1 cellular context compared by ENCODE assay signal in genomic region chr11:6269994-6270393, GRCh38.
TF ChIP-seq lines count a peak whose summit lies in the region.

No MANE protein-coding gene starts in this region.

TF ChIP-seq in K562, 482 proteins besides CTCF, POLR2A, EP300 and RAD21 (continued from another document and continues in another):
- TF ChIP-seq, protein P1, sequence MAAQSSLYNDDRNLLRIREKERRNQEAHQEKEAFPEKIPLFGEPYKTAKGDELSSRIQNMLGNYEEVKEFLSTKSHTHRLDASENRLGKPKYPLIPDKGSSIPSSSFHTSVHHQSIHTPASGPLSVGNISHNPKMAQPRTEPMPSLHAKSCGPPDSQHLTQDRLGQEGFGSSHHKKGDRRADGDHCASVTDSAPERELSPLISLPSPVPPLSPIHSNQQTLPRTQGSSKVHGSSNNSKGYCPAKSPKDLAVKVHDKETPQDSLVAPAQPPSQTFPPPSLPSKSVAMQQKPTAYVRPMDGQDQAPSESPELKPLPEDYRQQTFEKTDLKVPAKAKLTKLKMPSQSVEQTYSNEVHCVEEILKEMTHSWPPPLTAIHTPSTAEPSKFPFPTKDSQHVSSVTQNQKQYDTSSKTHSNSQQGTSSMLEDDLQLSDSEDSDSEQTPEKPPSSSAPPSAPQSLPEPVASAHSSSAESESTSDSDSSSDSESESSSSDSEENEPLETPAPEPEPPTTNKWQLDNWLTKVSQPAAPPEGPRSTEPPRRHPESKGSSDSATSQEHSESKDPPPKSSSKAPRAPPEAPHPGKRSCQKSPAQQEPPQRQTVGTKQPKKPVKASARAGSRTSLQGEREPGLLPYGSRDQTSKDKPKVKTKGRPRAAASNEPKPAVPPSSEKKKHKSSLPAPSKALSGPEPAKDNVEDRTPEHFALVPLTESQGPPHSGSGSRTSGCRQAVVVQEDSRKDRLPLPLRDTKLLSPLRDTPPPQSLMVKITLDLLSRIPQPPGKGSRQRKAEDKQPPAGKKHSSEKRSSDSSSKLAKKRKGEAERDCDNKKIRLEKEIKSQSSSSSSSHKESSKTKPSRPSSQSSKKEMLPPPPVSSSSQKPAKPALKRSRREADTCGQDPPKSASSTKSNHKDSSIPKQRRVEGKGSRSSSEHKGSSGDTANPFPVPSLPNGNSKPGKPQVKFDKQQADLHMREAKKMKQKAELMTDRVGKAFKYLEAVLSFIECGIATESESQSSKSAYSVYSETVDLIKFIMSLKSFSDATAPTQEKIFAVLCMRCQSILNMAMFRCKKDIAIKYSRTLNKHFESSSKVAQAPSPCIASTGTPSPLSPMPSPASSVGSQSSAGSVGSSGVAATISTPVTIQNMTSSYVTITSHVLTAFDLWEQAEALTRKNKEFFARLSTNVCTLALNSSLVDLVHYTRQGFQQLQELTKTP (IDR thresholded peaks at IDR 0.05; ENCODE audit: low read depth in 1 of 2, partially characterized antibody in 2 of 2): no peak
- TF ChIP-seq, protein P2, sequence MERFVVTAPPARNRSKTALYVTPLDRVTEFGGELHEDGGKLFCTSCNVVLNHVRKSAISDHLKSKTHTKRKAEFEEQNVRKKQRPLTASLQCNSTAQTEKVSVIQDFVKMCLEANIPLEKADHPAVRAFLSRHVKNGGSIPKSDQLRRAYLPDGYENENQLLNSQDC (CRISPR knock-in tag; IDR thresholded peaks at IDR 0.05): no peak
- TF ChIP-seq ZSCAN29 (IDR thresholded peaks at IDR 0.05): no peak
- TF ChIP-seq, protein P3, sequence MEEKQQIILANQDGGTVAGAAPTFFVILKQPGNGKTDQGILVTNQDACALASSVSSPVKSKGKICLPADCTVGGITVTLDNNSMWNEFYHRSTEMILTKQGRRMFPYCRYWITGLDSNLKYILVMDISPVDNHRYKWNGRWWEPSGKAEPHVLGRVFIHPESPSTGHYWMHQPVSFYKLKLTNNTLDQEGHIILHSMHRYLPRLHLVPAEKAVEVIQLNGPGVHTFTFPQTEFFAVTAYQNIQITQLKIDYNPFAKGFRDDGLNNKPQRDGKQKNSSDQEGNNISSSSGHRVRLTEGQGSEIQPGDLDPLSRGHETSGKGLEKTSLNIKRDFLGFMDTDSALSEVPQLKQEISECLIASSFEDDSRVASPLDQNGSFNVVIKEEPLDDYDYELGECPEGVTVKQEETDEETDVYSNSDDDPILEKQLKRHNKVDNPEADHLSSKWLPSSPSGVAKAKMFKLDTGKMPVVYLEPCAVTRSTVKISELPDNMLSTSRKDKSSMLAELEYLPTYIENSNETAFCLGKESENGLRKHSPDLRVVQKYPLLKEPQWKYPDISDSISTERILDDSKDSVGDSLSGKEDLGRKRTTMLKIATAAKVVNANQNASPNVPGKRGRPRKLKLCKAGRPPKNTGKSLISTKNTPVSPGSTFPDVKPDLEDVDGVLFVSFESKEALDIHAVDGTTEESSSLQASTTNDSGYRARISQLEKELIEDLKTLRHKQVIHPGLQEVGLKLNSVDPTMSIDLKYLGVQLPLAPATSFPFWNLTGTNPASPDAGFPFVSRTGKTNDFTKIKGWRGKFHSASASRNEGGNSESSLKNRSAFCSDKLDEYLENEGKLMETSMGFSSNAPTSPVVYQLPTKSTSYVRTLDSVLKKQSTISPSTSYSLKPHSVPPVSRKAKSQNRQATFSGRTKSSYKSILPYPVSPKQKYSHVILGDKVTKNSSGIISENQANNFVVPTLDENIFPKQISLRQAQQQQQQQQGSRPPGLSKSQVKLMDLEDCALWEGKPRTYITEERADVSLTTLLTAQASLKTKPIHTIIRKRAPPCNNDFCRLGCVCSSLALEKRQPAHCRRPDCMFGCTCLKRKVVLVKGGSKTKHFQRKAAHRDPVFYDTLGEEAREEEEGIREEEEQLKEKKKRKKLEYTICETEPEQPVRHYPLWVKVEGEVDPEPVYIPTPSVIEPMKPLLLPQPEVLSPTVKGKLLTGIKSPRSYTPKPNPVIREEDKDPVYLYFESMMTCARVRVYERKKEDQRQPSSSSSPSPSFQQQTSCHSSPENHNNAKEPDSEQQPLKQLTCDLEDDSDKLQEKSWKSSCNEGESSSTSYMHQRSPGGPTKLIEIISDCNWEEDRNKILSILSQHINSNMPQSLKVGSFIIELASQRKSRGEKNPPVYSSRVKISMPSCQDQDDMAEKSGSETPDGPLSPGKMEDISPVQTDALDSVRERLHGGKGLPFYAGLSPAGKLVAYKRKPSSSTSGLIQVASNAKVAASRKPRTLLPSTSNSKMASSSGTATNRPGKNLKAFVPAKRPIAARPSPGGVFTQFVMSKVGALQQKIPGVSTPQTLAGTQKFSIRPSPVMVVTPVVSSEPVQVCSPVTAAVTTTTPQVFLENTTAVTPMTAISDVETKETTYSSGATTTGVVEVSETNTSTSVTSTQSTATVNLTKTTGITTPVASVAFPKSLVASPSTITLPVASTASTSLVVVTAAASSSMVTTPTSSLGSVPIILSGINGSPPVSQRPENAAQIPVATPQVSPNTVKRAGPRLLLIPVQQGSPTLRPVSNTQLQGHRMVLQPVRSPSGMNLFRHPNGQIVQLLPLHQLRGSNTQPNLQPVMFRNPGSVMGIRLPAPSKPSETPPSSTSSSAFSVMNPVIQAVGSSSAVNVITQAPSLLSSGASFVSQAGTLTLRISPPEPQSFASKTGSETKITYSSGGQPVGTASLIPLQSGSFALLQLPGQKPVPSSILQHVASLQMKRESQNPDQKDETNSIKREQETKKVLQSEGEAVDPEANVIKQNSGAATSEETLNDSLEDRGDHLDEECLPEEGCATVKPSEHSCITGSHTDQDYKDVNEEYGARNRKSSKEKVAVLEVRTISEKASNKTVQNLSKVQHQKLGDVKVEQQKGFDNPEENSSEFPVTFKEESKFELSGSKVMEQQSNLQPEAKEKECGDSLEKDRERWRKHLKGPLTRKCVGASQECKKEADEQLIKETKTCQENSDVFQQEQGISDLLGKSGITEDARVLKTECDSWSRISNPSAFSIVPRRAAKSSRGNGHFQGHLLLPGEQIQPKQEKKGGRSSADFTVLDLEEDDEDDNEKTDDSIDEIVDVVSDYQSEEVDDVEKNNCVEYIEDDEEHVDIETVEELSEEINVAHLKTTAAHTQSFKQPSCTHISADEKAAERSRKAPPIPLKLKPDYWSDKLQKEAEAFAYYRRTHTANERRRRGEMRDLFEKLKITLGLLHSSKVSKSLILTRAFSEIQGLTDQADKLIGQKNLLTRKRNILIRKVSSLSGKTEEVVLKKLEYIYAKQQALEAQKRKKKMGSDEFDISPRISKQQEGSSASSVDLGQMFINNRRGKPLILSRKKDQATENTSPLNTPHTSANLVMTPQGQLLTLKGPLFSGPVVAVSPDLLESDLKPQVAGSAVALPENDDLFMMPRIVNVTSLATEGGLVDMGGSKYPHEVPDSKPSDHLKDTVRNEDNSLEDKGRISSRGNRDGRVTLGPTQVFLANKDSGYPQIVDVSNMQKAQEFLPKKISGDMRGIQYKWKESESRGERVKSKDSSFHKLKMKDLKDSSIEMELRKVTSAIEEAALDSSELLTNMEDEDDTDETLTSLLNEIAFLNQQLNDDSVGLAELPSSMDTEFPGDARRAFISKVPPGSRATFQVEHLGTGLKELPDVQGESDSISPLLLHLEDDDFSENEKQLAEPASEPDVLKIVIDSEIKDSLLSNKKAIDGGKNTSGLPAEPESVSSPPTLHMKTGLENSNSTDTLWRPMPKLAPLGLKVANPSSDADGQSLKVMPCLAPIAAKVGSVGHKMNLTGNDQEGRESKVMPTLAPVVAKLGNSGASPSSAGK (IDR thresholded peaks at IDR 0.05): peak; percentile 92
- no peak for TF ChIP-seq ZNF143 (CRISPR knock-in tag; IDR thresholded peaks at IDR 0.05)
- TF ChIP-seq BDP1 (IDR thresholded peaks at IDR 0.05; ENCODE audit: insufficient read depth, insufficient read length): no peak
- TF ChIP-seq CBX3 (IDR thresholded peaks at IDR 0.05; ENCODE audit: borderline replicate concordance in 1 of 2, low read length in 2 of 2): peak in 1 of 2 experiments; percentile 70; a peak in 1 of 3 replicates
- TF ChIP-seq DLX4 (CRISPR knock-in tag; IDR thresholded peaks at IDR 0.05): no peak
- TF ChIP-seq NFIC (IDR thresholded peaks at IDR 0.05): peak; percentile 32; the same call in 1 of the 2 replicates
- 0 out of 2 replicates have a peak, but pooled peaks have one; percentile 45 for TF ChIP-seq RB1 (IDR thresholded peaks at IDR 0.05; ENCODE audit: low read depth)
- no peak for TF ChIP-seq ZNF124 (CRISPR knock-in tag; IDR thresholded peaks at IDR 0.05)
- TF ChIP-seq THAP12 (CRISPR knock-in tag; IDR thresholded peaks at IDR 0.05): no peak
- peak; percentile 91 for TF ChIP-seq MYC (IDR thresholded peaks at IDR 0.05; ENCODE audit: low read depth, low read length)
- TF ChIP-seq MYC (CRISPR knock-in tag; IDR thresholded peaks at IDR 0.05; ENCODE audit: borderline replicate concordance, low read depth): no peak
- TF ChIP-seq MITF (IDR thresholded peaks at IDR 0.05): no peak
- TF ChIP-seq NR2C2 (CRISPR knock-in tag; IDR thresholded peaks at IDR 0.05): 0 out of 2 replicates have a peak, but pooled peaks have one; percentile 17
- no peak for TF ChIP-seq NR2C2 (tag; IDR thresholded peaks at IDR 0.05)
- no peak for TF ChIP-seq ZNF830 (CRISPR knock-in tag; IDR thresholded peaks at IDR 0.05)
- no peak for TF ChIP-seq ZNF23 (CRISPR knock-in tag; IDR thresholded peaks at IDR 0.05)
- no peak for TF ChIP-seq SMARCB1 (IDR thresholded peaks at IDR 0.05; ENCODE audit: insufficient read length, low read depth)
- TF ChIP-seq SP2 (IDR thresholded peaks at IDR 0.05; ENCODE audit: extremely low read depth, low read depth, low read length, poor library complexity, severe bottlenecking): no peak
- TF ChIP-seq, protein P4, sequence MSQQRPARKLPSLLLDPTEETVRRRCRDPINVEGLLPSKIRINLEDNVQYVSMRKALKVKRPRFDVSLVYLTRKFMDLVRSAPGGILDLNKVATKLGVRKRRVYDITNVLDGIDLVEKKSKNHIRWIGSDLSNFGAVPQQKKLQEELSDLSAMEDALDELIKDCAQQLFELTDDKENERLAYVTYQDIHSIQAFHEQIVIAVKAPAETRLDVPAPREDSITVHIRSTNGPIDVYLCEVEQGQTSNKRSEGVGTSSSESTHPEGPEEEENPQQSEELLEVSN (IDR thresholded peaks at IDR 0.05; ENCODE audit: borderline replicate concordance in 1 of 2, extremely low read depth in 1 of 2, insufficient read depth in 1 of 2, insufficient read length in 1 of 2, low read depth in 1 of 2, low read length in 1 of 2, poor library complexity in 1 of 2, severe bottlenecking in 1 of 2): peak; percentile 94 to 96
- no peak for TF ChIP-seq MCM3 (IDR thresholded peaks at IDR 0.05)
